Comparison of ENCODE assay signal across 8 cellular contexts in genomic region chr12:6199531-6200265, GRCh38. TPM values are rescaled to one million over a fixed set of nuclear protein-coding genes. Genes with fewer than 3 reads are reported as not detected.
DNase-seq lines count a peak whose midpoint lies in the region; ATAC-seq and TF ChIP-seq lines count a peak whose summit lies in the region.

No MANE protein-coding gene starts in this region.

- no peaks in the 10 kb centered on the region for H3K36me3 ChIP-seq in iPS-15b (ENCODE audit: control insufficient read depth, insufficient read depth, low read length)
- H3K36me3 ChIP-seq in spleen, result no peaks in the 10 kb centered on the region

- WGBS in spleen, 5 donors, result 8 to 19% (median 12%) methylated on average over 30 to 42 of the region's 44 CpGs

- CTCF ChIA-PET in activated CD8-positive, alpha-beta memory T cell treated with anti-CD3 and anti-CD28 coated beads, Interleukin-2, amount 10 ng/mL, durations not matched to agents 7 days and 5 days (lab: Charles Lee), result interaction anchor here (0.5 to 14.4 kb wide), 4 partner anchors 74 to 211 kb away, joined by 3 to 225 read pairs (median 24); no protein-coding TSS in a partner anchor

- H3K9ac ChIP-seq in iPS-15b (ENCODE audit: low read depth, low read length), result peak overlapping the region; percentile 30

- peaks cover 64% of the 10 kb centered on the region for H3K27me3 Mint-ChIP-seq in activated CD8-positive, alpha-beta memory T cell treated with anti-CD3 and anti-CD28 coated beads, Interleukin-2, amount 10 ng/mL, durations not matched to agents 7 days and 5 days
- peaks cover 37% of the 10 kb centered on the region for H3K27me3 Mint-ChIP-seq in activated naive CD8-positive, alpha-beta T cell treated with anti-CD3 and anti-CD28 coated beads, Interleukin-2, amount 10 ng/mL, durations not matched to agents 7 days and 5 days

- TF ChIP-seq POLR2A in spleen (IDR thresholded peaks at IDR 0.05), result no peak

- H3K36me3 Mint-ChIP-seq in activated CD8-positive, alpha-beta memory T cell treated with anti-CD3 and anti-CD28 coated beads, Interleukin-2, amount 10 ng/mL, durations not matched to agents 7 days and 5 days, result no peaks in the 10 kb centered on the region
- H3K36me3 Mint-ChIP-seq in activated naive CD8-positive, alpha-beta T cell treated with anti-CD3 and anti-CD28 coated beads, Interleukin-2, amount 10 ng/mL, durations not matched to agents 7 days and 5 days, result no peaks in the 10 kb centered on the region

- POLR2A ChIA-PET in activated naive CD8-positive, alpha-beta T cell treated with anti-CD3 and anti-CD28 coated beads, Interleukin-2, amount 10 ng/mL, durations not matched to agents 7 days and 5 days (lab: Charles Lee), result interaction anchor here (0.7 to 1.3 kb wide), 3 partner anchors 10 to 30 kb away, joined by 3 read pairs; no protein-coding TSS in a partner anchor

- H3K4me1 Mint-ChIP-seq in activated CD8-positive, alpha-beta memory T cell treated with anti-CD3 and anti-CD28 coated beads, Interleukin-2, amount 10 ng/mL, durations not matched to agents 7 days and 5 days, result peaks cover 18% of the 10 kb centered on the region
- peaks cover 9% of the 10 kb centered on the region for H3K4me1 Mint-ChIP-seq in activated naive CD8-positive, alpha-beta T cell treated with anti-CD3 and anti-CD28 coated beads, Interleukin-2, amount 10 ng/mL, durations not matched to agents 7 days and 5 days

- no peak overlapping the region for H3K27ac Mint-ChIP-seq in activated CD8-positive, alpha-beta memory T cell treated with anti-CD3 and anti-CD28 coated beads, Interleukin-2, amount 10 ng/mL, durations not matched to agents 7 days and 5 days
- no peak overlapping the region for H3K27ac Mint-ChIP-seq in activated naive CD8-positive, alpha-beta T cell treated with anti-CD3 and anti-CD28 coated beads, Interleukin-2, amount 10 ng/mL, durations not matched to agents 7 days and 5 days

- no peak for ATAC-seq in activated CD8-positive, alpha-beta memory T cell treated with anti-CD3 and anti-CD28 coated beads, Interleukin-2, amount 10 ng/mL, durations not matched to agents 7 days and 5 days
- ATAC-seq in activated naive CD8-positive, alpha-beta T cell treated with anti-CD3 and anti-CD28 coated beads, Interleukin-2, amount 10 ng/mL, durations not matched to agents 7 days and 5 days (ENCODE audit: low read depth), result no peak
- no peak for ATAC-seq in GM21447 (IDR thresholded peaks at IDR 0.05; ENCODE audit: unreplicated experiment)

- H3K27ac ChIP-seq in spleen, result peak overlapping the region in 7 of 8 donors; percentile 10 to 85 (median 78)

- no peaks in the 10 kb centered on the region for H3K9me3 ChIP-seq in iPS-15b (ENCODE audit: control insufficient read depth, insufficient read depth, low read length)
- no peaks in the 10 kb centered on the region for H3K9me3 ChIP-seq in spleen

- H3K4me3 Mint-ChIP-seq in activated CD8-positive, alpha-beta memory T cell treated with anti-CD3 and anti-CD28 coated beads, Interleukin-2, amount 10 ng/mL, durations not matched to agents 7 days and 5 days, result peak overlapping the region; percentile 22
- H3K4me3 Mint-ChIP-seq in activated naive CD8-positive, alpha-beta T cell treated with anti-CD3 and anti-CD28 coated beads, Interleukin-2, amount 10 ng/mL, durations not matched to agents 7 days and 5 days, result peak overlapping the region; percentile 61

- intact Hi-C loops in spleen (cut with DNase I; ENCODE audit: low total_unique reads), result loop anchor here (10.0 kb wide), 1 partner anchor 135 kb away; no protein-coding TSS in a partner anchor

- H3K4me3 ChIP-seq in iPS-15b (ENCODE audit: low read depth, low read length), result peak overlapping the region; percentile 52
- H3K4me3 ChIP-seq in spleen, result peak overlapping the region in 7 of 8 donors; percentile 11 to 83 (median 60)

- DNase-seq in activated CD8-positive, alpha-beta memory T cell treated with anti-CD3 and anti-CD28 coated beads, Interleukin-2, amount 10 ng/mL, durations not matched to agents 7 days and 5 days, result no peak
- DNase-seq in activated CD8-positive, alpha-beta memory T cell treated with anti-CD3 and anti-CD28 coated beads, Interleukin-2, amount 50 U/mL, for 48 hours, result no peak
- DNase-seq in activated naive CD8-positive, alpha-beta T cell treated with anti-CD3 and anti-CD28 coated beads, Interleukin-2, amount 10 ng/mL, durations not matched to agents 7 days and 5 days, result no peak
- DNase-seq in spleen (no peak), DMS79 (lab: John Stamatoyannopoulos, UW) (no peak), SHP77 treated with DMSO at 0.1 percent for 48 hours (lab: John Stamatoyannopoulos, UW) (no peak)

- no peaks in the 10 kb centered on the region for H3K9me3 Mint-ChIP-seq in activated CD8-positive, alpha-beta memory T cell treated with anti-CD3 and anti-CD28 coated beads, Interleukin-2, amount 10 ng/mL, durations not matched to agents 7 days and 5 days (ENCODE audit: low read depth)
- H3K9me3 Mint-ChIP-seq in activated naive CD8-positive, alpha-beta T cell treated with anti-CD3 and anti-CD28 coated beads, Interleukin-2, amount 10 ng/mL, durations not matched to agents 7 days and 5 days, result no peaks in the 10 kb centered on the region

- H3K27me3 ChIP-seq in iPS-15b (ENCODE audit: control insufficient read depth, insufficient read depth, low read length) (peaks cover 8% of the 10 kb centered on the region), spleen (replicated peaks in 1 of 7) (peaks cover 0 to 57% (median 14%) of the 10 kb centered on the region in 7 donors)

- H3K4me1 ChIP-seq in iPS-15b (ENCODE audit: control insufficient read depth, insufficient read depth, low read length) (peaks cover 33% of the 10 kb centered on the region), spleen (peaks cover 4 to 70% (median 49%) of the 10 kb centered on the region in 6 donors)

- no peak for TF ChIP-seq CTCF in spleen (IDR thresholded peaks at IDR 0.05 in 8 of 11, conservative IDR thresholded peaks at IDR 0.05 in 3 of 11)

RNA-seq across cellular contexts. Expression of gene CD9, which starts 0.5 kb away (rescaled TPM):
- total RNA-seq in activated CD8-positive, alpha-beta memory T cell treated with anti-CD3 and anti-CD28 coated beads, Interleukin-2, amount 10 ng/mL, durations not matched to agents 7 days and 5 days, result 10 to 100 TPM in 1 of 2 experiments, 1 to 10 TPM in 1; 3.8 to 20.4 TPM
- 10 to 100 TPM in 1 of 2 experiments, 1 to 10 TPM in 1; 8.8 to 14.0 TPM for total RNA-seq in activated naive CD8-positive, alpha-beta T cell treated with anti-CD3 and anti-CD28 coated beads, Interleukin-2, amount 10 ng/mL, durations not matched to agents 7 days and 5 days
- 100 to 1,000 TPM in 1 of 7 donors, 10 to 100 TPM in 6; 50.0 to 113 (median 75.7) TPM for total RNA-seq in spleen
- polyA plus RNA-seq in spleen, result 10 to 100 TPM; 16.2 to 87.4 (median 50.6) TPM
